17 cellular contexts compared by ENCODE assay signal in the genomic region with DNA sequence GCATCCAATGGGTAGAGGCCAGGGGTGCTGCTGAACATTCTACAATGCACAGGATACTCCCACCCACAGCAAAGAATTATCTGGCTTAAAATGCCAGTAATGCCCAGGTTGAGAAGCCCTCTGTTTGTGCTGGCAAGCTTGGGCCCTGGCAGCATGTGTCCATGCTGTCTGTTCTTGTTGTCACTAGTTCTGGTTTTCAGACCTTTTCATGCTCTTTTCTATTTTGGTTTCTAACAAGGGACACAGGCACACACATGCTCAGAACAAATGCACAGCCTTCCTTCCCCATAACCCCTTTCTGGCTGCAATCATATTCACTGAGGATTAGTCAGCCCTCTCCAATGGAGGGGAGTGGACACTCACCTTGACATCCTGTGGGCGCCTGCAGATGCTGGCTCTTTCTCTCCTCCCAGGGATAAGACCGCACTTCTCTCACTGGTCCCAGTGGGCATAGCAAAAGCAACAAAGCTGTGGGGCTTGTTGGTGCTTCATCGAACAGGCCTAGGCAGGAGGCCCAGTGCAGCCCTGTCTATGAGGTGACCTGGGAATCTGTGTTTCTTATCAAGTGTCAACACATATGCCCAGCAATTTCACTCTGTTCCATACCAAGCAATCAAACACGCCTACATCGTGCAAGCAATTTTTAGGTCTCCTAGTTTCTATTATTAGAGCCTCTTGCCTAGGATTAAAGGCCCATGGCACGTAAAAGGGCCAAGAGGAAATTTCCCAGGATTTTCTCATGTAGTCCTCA.
"Had no signal": no experiment of that assay in that cellular context is flagged by ENCODE, and none has a peak within 500 bp of the region (broad histone marks: within the 10 kb centered on the region; RNA-seq: fewer than 3 reads in every experiment).

No MANE protein-coding gene starts in this region.

- H3K4me3 Mint-ChIP-seq: activated naive CD4-positive, alpha-beta T cell treated with anti-CD3 and anti-CD28 coated beads, Interleukin-2, amount 10 ng/mL, durations not matched to agents 7 days and 5 days; effector memory CD8-positive, alpha-beta T cell; naive B cell; neural progenitor cell had no signal

- ATAC-seq: effector memory CD8-positive, alpha-beta T cell; SK-N-SH treated with all-trans-retinoic acid at 6 μM for 48 hours had no signal

- H3K27ac ChIP-seq: epithelial cell of prostate, hepatocyte, neural progenitor cell, sigmoid colon, spleen, tibial artery had no signal

- DNase-seq: activated CD4-positive, alpha-beta T cell treated with anti-CD3 and anti-CD28 coated beads, Interleukin-2, amount 50 U/mL, for 4 hours; activated CD4-positive, CD25-positive, alpha-beta regulatory T cell treated with anti-CD3 and anti-CD28 coated beads, Interleukin-2, amount 50 U/mL, for 72 hours; activated naive CD4-positive, alpha-beta T cell treated with anti-CD3 and anti-CD28 coated beads, Interleukin-2, amount 10 ng/mL, durations not matched to agents 7 days and 5 days; activated T-cell treated with anti-CD3 and anti-CD28 coated beads, Interleukin-2, amount 50 U/mL, for 1 hour; effector memory CD8-positive, alpha-beta T cell; islet precursor cell; mammary epithelial cell; naive B cell; sigmoid colon; spleen; stimulated activated CD4-positive, alpha-beta T cell treated with anti-CD3 and anti-CD28 coated beads, Interleukin-1b, Interleukin-23, amount 100 ng/mL, for 48 hours; tibial artery had no signal

- H3K36me3 Mint-ChIP-seq: activated naive CD4-positive, alpha-beta T cell treated with anti-CD3 and anti-CD28 coated beads, Interleukin-2, amount 10 ng/mL, durations not matched to agents 7 days and 5 days; naive B cell; neural progenitor cell had no signal

- H3K9me3 ChIP-seq: sigmoid colon, spleen, tibial artery had no signal

- H3K4me1 ChIP-seq: neural progenitor cell, sigmoid colon, spleen, tibial artery had no signal

- H3K27me3 ChIP-seq: hepatocyte, neural progenitor cell, sigmoid colon, tibial artery had no signal

- H3K27ac Mint-ChIP-seq: activated naive CD4-positive, alpha-beta T cell treated with anti-CD3 and anti-CD28 coated beads, Interleukin-2, amount 10 ng/mL, durations not matched to agents 7 days and 5 days; activated T-helper 2 cell treated with anti-CD3 and anti-CD28 coated beads, Interferon-gamma antibody, Interleukin-2, Interleukin-4, amounts not matched to agents 10 μg/mL and 5 μg/mL and 100 μg/mL, durations not matched to agents 14 hours and 24 hours and 36 hours; effector memory CD8-positive, alpha-beta T cell; neural progenitor cell had no signal

- H3K4me3 ChIP-seq: hepatocyte, neural progenitor cell, sigmoid colon, spleen, tibial artery had no signal

- H3K36me3 ChIP-seq: neural progenitor cell, sigmoid colon, spleen, tibial artery had no signal

- H3K4me1 Mint-ChIP-seq: activated naive CD4-positive, alpha-beta T cell treated with anti-CD3 and anti-CD28 coated beads, Interleukin-2, amount 10 ng/mL, durations not matched to agents 7 days and 5 days; naive B cell; neural progenitor cell had no signal

- H3K9me3 Mint-ChIP-seq: activated naive CD4-positive, alpha-beta T cell treated with anti-CD3 and anti-CD28 coated beads, Interleukin-2, amount 10 ng/mL, durations not matched to agents 7 days and 5 days; activated T-helper 2 cell treated with anti-CD3 and anti-CD28 coated beads, Interferon-gamma antibody, Interleukin-2, Interleukin-4, amounts not matched to agents 10 μg/mL and 5 μg/mL and 100 μg/mL, durations not matched to agents 14 hours and 24 hours and 36 hours; effector memory CD8-positive, alpha-beta T cell; neural progenitor cell had no signal
